ENCODE assay signal across 14 cellular contexts in genomic region chr15:52392008-52392687, GRCh38.
DNase-seq lines count a peak whose midpoint lies in the region; ATAC-seq and TF ChIP-seq lines count a peak whose summit lies in the region.
"Had no signal": no experiment of that assay in that cellular context is flagged by ENCODE, and none has a peak within 500 bp of the region (broad histone marks: within the 10 kb centered on the region; RNA-seq: fewer than 3 reads in every experiment).

No MANE protein-coding gene starts in this region.

- TF ChIP-seq CTCF in AG09319 (IDR thresholded peaks at IDR 0.05; ENCODE audit: low read depth, low read length) (no peak), mammary epithelial cell (conservative IDR thresholded peaks at IDR 0.05 in 1 of 2, IDR thresholded peaks at IDR 0.05 in 1 of 2; ENCODE audit: extremely low read depth in 1 of 2, insufficient read depth in 1 of 2, low read depth in 1 of 2, low read length in 2 of 2) (no peak)

- CTCF ChIA-PET in mammary epithelial cell (lab: Charles Lee; ENCODE audit: low non-redundant PET) = no interaction called here
- CTCF ChIA-PET in CD8-positive, alpha-beta memory T cell (lab: Charles Lee) = interaction anchor here (1.3 kb wide), 1 partner anchor 16 kb away, joined by 3 read pairs; no protein-coding TSS in a partner anchor

- H3K4me3 Mint-ChIP-seq in CD8-positive, alpha-beta memory T cell = no peak overlapping the region
- H3K4me3 Mint-ChIP-seq: activated B cell treated with CpG ODN at 0.5 μM for 24 hours; CD4-positive, CD25-positive, alpha-beta regulatory T cell; stimulated activated naive B cell treated with anti-CD40 and anti-IgM and Interleukin-4, amounts not matched to agents 10 μg/mL and 1 μg/mL and 100 μg/mL, for 72 hours had no signal

- 69% methylated on average over 6 of the region's 6 CpGs for WGBS in mammary epithelial cell (ENCODE audit: low coverage, missing lambda C conversion rate)

- H3K36me3 ChIP-seq in mammary epithelial cell (ENCODE audit: insufficient read depth, low read length) = peaks cover 4% of the 10 kb centered on the region
- peaks cover 3% of the 10 kb centered on the region for H3K36me3 ChIP-seq in CD8-positive, alpha-beta memory T cell (ENCODE audit: insufficient read depth, low read length)
- H3K36me3 ChIP-seq: colonic mucosa had no signal

- DNase-seq in AG09319 (ENCODE audit: extremely low read depth, low read depth) (peak; percentile 11), HS-5 (ENCODE audit: low read depth) (peak; percentile 46), mammary epithelial cell (peak; percentile 82), iPS-NIHi11 (ENCODE audit: low spot score) (peak; percentile 65), NCI-H524 (lab: John Stamatoyannopoulos, UW) (no peak), NCI-H2196 treated with DMSO at 0.1 percent for 48 hours (lab: John Stamatoyannopoulos, UW; ENCODE audit: unreplicated experiment) (no peak)
- DNase-seq in CD8-positive, alpha-beta memory T cell = no peak
- DNase-seq: activated B cell treated with CpG ODN at 0.5 μM for 24 hours; CD4-positive, CD25-positive, alpha-beta regulatory T cell; colonic mucosa; hippocampal formation; NCI-H2081; stimulated activated naive B cell treated with anti-CD40 and anti-IgM and Interleukin-4, amounts not matched to agents 10 μg/mL and 1 μg/mL and 100 μg/mL, for 72 hours had no signal

- H3K4me1 Mint-ChIP-seq in CD8-positive, alpha-beta memory T cell = no peaks in the 10 kb centered on the region
- H3K4me1 Mint-ChIP-seq: activated B cell treated with CpG ODN at 0.5 μM for 24 hours had no signal

- no peaks in the 10 kb centered on the region for H3K9me3 ChIP-seq in mammary epithelial cell (replicated peaks; ENCODE audit: insufficient read depth, low read length)
- no peaks in the 10 kb centered on the region for H3K9me3 ChIP-seq in CD8-positive, alpha-beta memory T cell (ENCODE audit: low read length)
- H3K9me3 ChIP-seq: colonic mucosa had no signal

- H3K4me1 ChIP-seq in mammary epithelial cell (ENCODE audit: insufficient read depth, low read length) = peaks cover 5% of the 10 kb centered on the region
- no peaks in the 10 kb centered on the region for H3K4me1 ChIP-seq in CD8-positive, alpha-beta memory T cell (ENCODE audit: insufficient read depth, low read length)
- H3K4me1 ChIP-seq: colonic mucosa had no signal

- BruUV-seq in mammary epithelial cell (replicated peaks; lab: Mats Ljungman, UMichigan) = no TSS peak

- H3K79me2 ChIP-seq in mammary epithelial cell (ENCODE audit: insufficient read depth, low read length) = no peaks in the 10 kb centered on the region

- no peak for ATAC-seq in GM19467 (IDR thresholded peaks at IDR 0.05; ENCODE audit: unreplicated experiment)
- ATAC-seq: stimulated activated naive B cell treated with anti-CD40 and anti-IgM and Interleukin-4, amounts not matched to agents 10 μg/mL and 1 μg/mL and 100 μg/mL, for 72 hours had no signal

- intact Hi-C loops in mammary epithelial cell (cut with micrococcal nuclease) = loop anchor here (5.0 kb wide), 1 partner anchor 175 kb away; the partner anchor contains the start of gene ARPP19

- dilution Hi-C loops in mammary epithelial cell (cut with HindIII; ENCODE audit: low sequenced_read_pairs) = no loop called here

- peaks cover 3 to 70% (median 26%) of the 10 kb centered on the region in 3 donors for H3K36me3 Mint-ChIP-seq in CD8-positive, alpha-beta memory T cell

- POLR2A ChIA-PET in CD8-positive, alpha-beta memory T cell (lab: Charles Lee) = no interaction called here

- no peaks in the 10 kb centered on the region for H3K27me3 ChIP-seq in mammary epithelial cell (ENCODE audit: insufficient read depth, low read length)
- no peaks in the 10 kb centered on the region for H3K27me3 ChIP-seq in CD8-positive, alpha-beta memory T cell (ENCODE audit: insufficient read depth, low read length, poor library complexity, severe bottlenecking)
- H3K27me3 ChIP-seq: colonic mucosa had no signal

- no peaks in the 10 kb centered on the region for H3K27me3 Mint-ChIP-seq in CD8-positive, alpha-beta memory T cell
- H3K27me3 Mint-ChIP-seq: activated B cell treated with CpG ODN at 0.5 μM for 24 hours; CD4-positive, CD25-positive, alpha-beta regulatory T cell; stimulated activated naive B cell treated with anti-CD40 and anti-IgM and Interleukin-4, amounts not matched to agents 10 μg/mL and 1 μg/mL and 100 μg/mL, for 72 hours had no signal

- no peak overlapping the region for H3K4me2 ChIP-seq in mammary epithelial cell (ENCODE audit: insufficient read depth, low read depth, low read length)

- no peaks in the 10 kb centered on the region for H3K9me3 Mint-ChIP-seq in CD8-positive, alpha-beta memory T cell
- H3K9me3 Mint-ChIP-seq: activated B cell treated with CpG ODN at 0.5 μM for 24 hours; CD4-positive, CD25-positive, alpha-beta regulatory T cell; stimulated activated naive B cell treated with anti-CD40 and anti-IgM and Interleukin-4, amounts not matched to agents 10 μg/mL and 1 μg/mL and 100 μg/mL, for 72 hours had no signal

- no peaks in the 10 kb centered on the region for H4K20me1 ChIP-seq in mammary epithelial cell (ENCODE audit: insufficient read depth, low read length)

- in situ Hi-C loops in mammary epithelial cell (cut with MboI; ENCODE audit: low sequenced_read_pairs in 2 of 2) = no loop called here

- H3K27ac Mint-ChIP-seq in CD8-positive, alpha-beta memory T cell = peak overlapping the region in 3 of 8 donors; percentile 39 to 74 (median 55)
- H3K27ac Mint-ChIP-seq: activated B cell treated with CpG ODN at 0.5 μM for 24 hours; stimulated activated naive B cell treated with anti-CD40 and anti-IgM and Interleukin-4, amounts not matched to agents 10 μg/mL and 1 μg/mL and 100 μg/mL, for 72 hours had no signal

- H2AFZ ChIP-seq in mammary epithelial cell (ENCODE audit: low read depth, low read length) = no peak overlapping the region

- no peak overlapping the region for H3K27ac ChIP-seq in mammary epithelial cell (ENCODE audit: insufficient read depth, low read depth, low read length)
- H3K27ac ChIP-seq in CD8-positive, alpha-beta memory T cell (ENCODE audit: low read depth, low read length) = no peak overlapping the region
- H3K27ac ChIP-seq: colonic mucosa had no signal

- H3K4me3 ChIP-seq in mammary epithelial cell (replicated peaks in 1 of 3; ENCODE audit: insufficient read depth in 1 of 3, low read depth in 2 of 3, low read length in 3 of 3) = no peak overlapping the region
- no peak overlapping the region for H3K4me3 ChIP-seq in CD8-positive, alpha-beta memory T cell (ENCODE audit: low read length)
- H3K4me3 ChIP-seq: colonic mucosa had no signal

- no peak overlapping the region for H3K9ac ChIP-seq in mammary epithelial cell (ENCODE audit: insufficient read depth, low read length)

Comparison
In these comparisons a context has a peak if more than half of its experiments do, and no peak if none do; other contexts are left out.
1. DNase-seq: peak in AG09319 (single experiment), HS-5 (single experiment), mammary epithelial cell (single experiment) and iPS-NIHi11 (single experiment); none in NCI-H524 (0 of 2), NCI-H2196 treated with DMSO at 0.1 percent for 48 hours (single experiment) and CD8-positive, alpha-beta memory T cell (0 of 5).